Comparison of ENCODE assay signal across 14 cellular contexts in the genomic region with DNA sequence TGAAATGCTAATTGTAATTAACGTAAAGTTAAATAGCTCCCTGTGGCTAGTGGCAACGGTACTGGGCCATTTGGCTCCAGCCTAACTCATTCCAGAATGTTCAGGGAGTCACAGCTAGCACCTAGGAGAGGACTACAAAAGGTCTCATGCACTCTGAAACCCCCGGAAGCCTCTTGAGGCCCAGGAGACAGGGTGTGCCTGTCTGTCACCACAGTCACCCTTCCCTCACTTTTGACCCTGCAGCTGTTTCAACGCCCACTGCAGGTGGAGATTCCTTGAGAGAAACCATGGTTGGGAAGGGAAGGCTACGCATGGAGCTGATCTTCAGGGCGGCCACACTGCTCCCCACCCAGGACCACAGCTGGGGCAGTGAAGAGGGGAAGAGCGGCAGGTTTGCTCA. TPM values are rescaled to one million over a fixed set of nuclear protein-coding genes. Genes with fewer than 3 reads are reported as not detected.
DNase-seq lines count a peak whose midpoint lies in the region; ATAC-seq and TF ChIP-seq lines count a peak whose summit lies in the region.
"Had no signal": no experiment of that assay in that cellular context is flagged by ENCODE, and none has a peak within 500 bp of the region (broad histone marks: within the 10 kb centered on the region; RNA-seq: fewer than 3 reads in every experiment).

No MANE protein-coding gene starts in this region.

- no peak overlapping the region for H3K4me3 ChIP-seq in PC-9
- H3K4me3 ChIP-seq in upper lobe of left lung, result no peak overlapping the region
- no peak overlapping the region for H3K4me3 ChIP-seq in brain microvascular endothelial cell (ENCODE audit: low read depth, low read length)
- H3K4me3 ChIP-seq: body of pancreas, dorsolateral prefrontal cortex had no signal

- no peaks in the 10 kb centered on the region for H3K9me3 ChIP-seq in PC-9 (ENCODE audit: insufficient read depth, low read depth)
- no peaks in the 10 kb centered on the region for H3K9me3 ChIP-seq in upper lobe of left lung
- H3K9me3 ChIP-seq: body of pancreas had no signal

- TF ChIP-seq CTCF in PC-9 (conservative IDR thresholded peaks at IDR 0.05), result no peak
- TF ChIP-seq CTCF in upper lobe of left lung (IDR thresholded peaks at IDR 0.05), result no peak
- TF ChIP-seq CTCF in brain microvascular endothelial cell (IDR thresholded peaks at IDR 0.05; ENCODE audit: low read depth, low read length, missing control alignments), result no peak

- H3F3A ChIP-seq in PC-9 (ENCODE audit: insufficient read depth, low read depth), result peaks cover 91% of the 10 kb centered on the region

- TF ChIP-seq EP300 in upper lobe of left lung (IDR thresholded peaks at IDR 0.05), result no peak

- ATAC-seq in Right ventricle myocardium superior (ENCODE audit: poor library complexity) (no peak), left cardiac atrium (no peak), upper lobe of left lung (ENCODE audit: low FRiP score in 2 of 2) (no peak)
- ATAC-seq: body of pancreas had no signal

- no TSS peak for BruUV-seq in PC-9 (replicated peaks; lab: Mats Ljungman, UMichigan)

- no peak overlapping the region for H3K4me3 Mint-ChIP-seq in dendritic cell treated with granulocyte-macrophage colony-stimulating factor and Interleukin-4, amounts not matched to agents 40 ng/mL and 50 ng/mL, for 4 days
- H3K4me3 Mint-ChIP-seq: neural crest cell had no signal

- H3K27ac ChIP-seq in PC-9 (peak overlapping the region; percentile 13), upper lobe of left lung (peak overlapping the region in 3 of 4 donors; percentile 27 to 82 (median 79)), brain microvascular endothelial cell (no peak overlapping the region)
- H3K27ac ChIP-seq: body of pancreas had no signal

- TF ChIP-seq POLR2A in upper lobe of left lung (IDR thresholded peaks at IDR 0.05), result no peak

- H3K9me3 Mint-ChIP-seq in dendritic cell treated with granulocyte-macrophage colony-stimulating factor and Interleukin-4, amounts not matched to agents 40 ng/mL and 50 ng/mL, for 4 days, result no peaks in the 10 kb centered on the region
- H3K9me3 Mint-ChIP-seq: neural crest cell had no signal

- intact Hi-C loops in Right ventricle myocardium superior (cut with DNase I) (no loop called here), left cardiac atrium (cut with DNase I) (loop anchor here in 1 of 2 donors (2.0 kb wide), 1 partner anchor 894 kb away; no protein-coding TSS in a partner anchor), PC-9 (cut with micrococcal nuclease; ENCODE audit: unreplicated experiment) (loop anchor here (5.0 kb wide), 1 partner anchor 131 kb away; no protein-coding TSS in a partner anchor)
- intact Hi-C loops in dendritic cell treated with granulocyte-macrophage colony-stimulating factor and Interleukin-4, amounts not matched to agents 40 ng/mL and 50 ng/mL, for 4 days (cut with micrococcal nuclease), result loop anchor here (1.0 to 5.0 kb wide), 5 partner anchors 14 to 61 kb away; partner anchors contain the start of gene SULF2

- H3K27me3 Mint-ChIP-seq in dendritic cell treated with granulocyte-macrophage colony-stimulating factor and Interleukin-4, amounts not matched to agents 40 ng/mL and 50 ng/mL, for 4 days, result no peaks in the 10 kb centered on the region

- POLR2A ChIA-PET in PC-9 (lab: Charles Lee; ENCODE audit: unreplicated experiment), result no interaction called here

- peaks cover 93% of the 10 kb centered on the region for H3K36me3 Mint-ChIP-seq in dendritic cell treated with granulocyte-macrophage colony-stimulating factor and Interleukin-4, amounts not matched to agents 40 ng/mL and 50 ng/mL, for 4 days (ENCODE audit: low read depth)

- no peak overlapping the region for H2AFZ ChIP-seq in PC-9

- peaks cover 98% of the 10 kb centered on the region for H3K79me2 ChIP-seq in PC-9 (ENCODE audit: low read depth)

- no peak overlapping the region for H3K4me2 ChIP-seq in PC-9

- H3K36me3 ChIP-seq in PC-9 (ENCODE audit: low read depth) (peaks cover 39% of the 10 kb centered on the region), upper lobe of left lung (no peaks in the 10 kb centered on the region), brain microvascular endothelial cell (replicated peaks) (no peaks in the 10 kb centered on the region)

- CTCF ChIA-PET in PC-9 (lab: Charles Lee), result interaction anchor here (0.6 to 0.7 kb wide), 2 partner anchors 92 to 512 kb away, joined by 4 to 17 read pairs; no protein-coding TSS in a partner anchor

- peaks cover 92% of the 10 kb centered on the region for H4K20me1 ChIP-seq in PC-9 (ENCODE audit: insufficient read depth)

- DNase-seq in Right ventricle myocardium superior (peak; percentile 31), left cardiac atrium (no peak), PC-9 (no peak), upper lobe of left lung (no peak), NCI-H446 treated with DMSO at 0.1 percent for 48 hours (lab: John Stamatoyannopoulos, UW) (no peak), brain microvascular endothelial cell (no peak), OCI-M1 (lab: John Stamatoyannopoulos, UW) (no peak)
- DNase-seq: body of pancreas, dorsolateral prefrontal cortex, KBM-7, NCI-H1105 treated with DMSO at 0.1 percent for 48 hours, NCI-H774 had no signal

- peaks cover 93% of the 10 kb centered on the region for H3K4me1 Mint-ChIP-seq in dendritic cell treated with granulocyte-macrophage colony-stimulating factor and Interleukin-4, amounts not matched to agents 40 ng/mL and 50 ng/mL, for 4 days (ENCODE audit: low read depth)

- no peaks in the 10 kb centered on the region for H3K9me2 ChIP-seq in PC-9 (ENCODE audit: insufficient read depth)

- in situ Hi-C loops in brain microvascular endothelial cell (cut with HindIII; ENCODE audit: low pct_ligation_motif_present, low sequenced_read_pairs), result no loop called here

- H3K4me1 ChIP-seq in PC-9 (replicated peaks; ENCODE audit: insufficient read depth) (0 out of 2 replicates have a peak, but pooled peaks cover 4% of the 10 kb centered on the region), upper lobe of left lung (peaks cover 0 to 9% (median 5%) of the 10 kb centered on the region in 4 donors)
- H3K4me1 ChIP-seq: body of pancreas had no signal

- H3K27me3 ChIP-seq in PC-9 (ENCODE audit: insufficient read depth, low read depth) (no peaks in the 10 kb centered on the region), upper lobe of left lung (no peaks in the 10 kb centered on the region), brain microvascular endothelial cell (replicated peaks) (peaks cover 2% of the 10 kb centered on the region)
- H3K27me3 ChIP-seq: body of pancreas, dorsolateral prefrontal cortex had no signal

- peak overlapping the region; percentile 92 for H3K27ac Mint-ChIP-seq in dendritic cell treated with granulocyte-macrophage colony-stimulating factor and Interleukin-4, amounts not matched to agents 40 ng/mL and 50 ng/mL, for 4 days

- 92 to 94% methylated on average over 7 of the region's 7 CpGs for WGBS in upper lobe of left lung, 2 donors

RNA-seq across cellular contexts. Expression of gene SULF2, which starts 58.6 kb away (rescaled TPM):
- total RNA-seq in Right ventricle myocardium superior (32.0 TPM), left cardiac atrium (10 to 100 TPM; 37.2 to 55.1 TPM), PC-9 (2021) (439 and 495 TPM in 2 replicates), upper lobe of left lung (10 to 100 TPM; 15.0 to 63.8 (median 21.7) TPM)
